In genomic region chr5:61525573-61526142, GRCh38 we compare ENCODE assay signal across 19 cellular contexts.
A peak's percentile ranks its signal among the peaks of the same experiment; 100 is the strongest.
DNase-seq lines count a peak whose midpoint lies in the region; ATAC-seq and TF ChIP-seq lines count a peak whose summit lies in the region.
"Had no signal": no experiment of that assay in that cellular context is flagged by ENCODE, and none has a peak within 500 bp of the region (broad histone marks: within the 10 kb centered on the region; RNA-seq: fewer than 3 reads in every experiment).

No MANE protein-coding gene starts in this region.

- peaks cover 14% of the 10 kb centered on the region for H3K79me1 ChIP-seq in mesenchymal stem cell (replicated peaks; ENCODE audit: low read length, poor library complexity, severe bottlenecking)

- peaks cover 2% of the 10 kb centered on the region for H3K4me1 ChIP-seq in mesenchymal stem cell (ENCODE audit: control insufficient read depth, insufficient read depth, low read depth, low read length)

- 96% methylated on average over 11 of the region's 11 CpGs for WGBS in mesenchymal stem cell

- H3K27ac Mint-ChIP-seq in stimulated activated naive CD8-positive, alpha-beta T cell treated with anti-CD3 and anti-CD28 coated beads, Interleukin-15, amount 100 ng/mL, for 72 hours = no peak overlapping the region
- H3K27ac Mint-ChIP-seq in activated CD8-positive, alpha-beta memory T cell treated with anti-CD3 and anti-CD28 coated beads, Interleukin-2, amount 10 ng/mL, durations not matched to agents 7 days and 5 days = no peak overlapping the region

- H2BK120ac ChIP-seq in mesenchymal stem cell (ENCODE audit: low read depth, low read length) = no peak overlapping the region

- no peak overlapping the region for H3K14ac ChIP-seq in mesenchymal stem cell (ENCODE audit: low read length in 2 of 2)

- no peak overlapping the region for H2AK5ac ChIP-seq in mesenchymal stem cell (ENCODE audit: low read length, severe bottlenecking)

- TF ChIP-seq CTCF in cardiac fibroblast (IDR thresholded peaks at IDR 0.05; ENCODE audit: low read depth, low read length) = no peak

- no peak overlapping the region for H2BK12ac ChIP-seq in mesenchymal stem cell (ENCODE audit: low read length in 2 of 2)

- no peak overlapping the region for H3K4me2 ChIP-seq in mesenchymal stem cell (ENCODE audit: low read length, poor library complexity, severe bottlenecking)

- no peak overlapping the region for H3K9ac ChIP-seq in mesenchymal stem cell (ENCODE audit: low read length)

- no peak overlapping the region for H4K8ac ChIP-seq in mesenchymal stem cell (ENCODE audit: low read length)

- H3K23ac ChIP-seq in mesenchymal stem cell (ENCODE audit: low read length in 2 of 2) = peak overlapping the region in 1 of 2 experiments; percentile 73

- no peaks in the 10 kb centered on the region for H3K27me3 Mint-ChIP-seq in stimulated activated naive CD8-positive, alpha-beta T cell treated with anti-CD3 and anti-CD28 coated beads, Interleukin-15, amount 100 ng/mL, for 72 hours
- no peaks in the 10 kb centered on the region for H3K27me3 Mint-ChIP-seq in activated CD8-positive, alpha-beta memory T cell treated with anti-CD3 and anti-CD28 coated beads, Interleukin-2, amount 10 ng/mL, durations not matched to agents 7 days and 5 days

- ATAC-seq in stimulated activated naive CD8-positive, alpha-beta T cell treated with anti-CD3 and anti-CD28 coated beads, Interleukin-15, Interleukin-2, amounts not matched to agents 100 U/mL and 50 U/mL, for 24 hours = peak; percentile 23
- ATAC-seq in stimulated activated naive CD8-positive, alpha-beta T cell treated with anti-CD3 and anti-CD28 coated beads, Interleukin-15, amount 100 ng/mL, for 72 hours = no peak
- no peak for ATAC-seq in activated CD8-positive, alpha-beta memory T cell treated with anti-CD3 and anti-CD28 coated beads, Interleukin-2, amount 10 ng/mL, durations not matched to agents 7 days and 5 days
- ATAC-seq: Panc1 had no signal

- H3K36me3 Mint-ChIP-seq in activated CD8-positive, alpha-beta memory T cell treated with anti-CD3 and anti-CD28 coated beads, Interleukin-2, amount 10 ng/mL, durations not matched to agents 7 days and 5 days = peaks cover 17% of the 10 kb centered on the region

- no peaks in the 10 kb centered on the region for H3K4me1 Mint-ChIP-seq in stimulated activated naive CD8-positive, alpha-beta T cell treated with anti-CD3 and anti-CD28 coated beads, Interleukin-15, amount 100 ng/mL, for 72 hours
- H3K4me1 Mint-ChIP-seq in activated CD8-positive, alpha-beta memory T cell treated with anti-CD3 and anti-CD28 coated beads, Interleukin-2, amount 10 ng/mL, durations not matched to agents 7 days and 5 days = no peaks in the 10 kb centered on the region
- H3K4me1 Mint-ChIP-seq: CD14-positive monocyte had no signal

- no peak overlapping the region for H4K91ac ChIP-seq in mesenchymal stem cell (ENCODE audit: low read length)

- no peaks in the 10 kb centered on the region for H3K9me3 ChIP-seq in mesenchymal stem cell (ENCODE audit: control insufficient read depth, low read length)
- H3K9me3 ChIP-seq: thyroid gland had no signal

- peaks cover 9 to 90% of the 10 kb centered on the region in 2 experiments for H3K36me3 ChIP-seq in mesenchymal stem cell (ENCODE audit: control insufficient read depth in 1 of 2, insufficient read depth in 2 of 2, low read depth in 1 of 2, low read length in 2 of 2)

- H3K4me3 ChIP-seq in cardiac fibroblast (replicated peaks in 1 of 2; ENCODE audit: low read depth in 2 of 2, low read length in 2 of 2) (no peak overlapping the region), mesenchymal stem cell (ENCODE audit: insufficient read depth in 1 of 2, low read depth in 1 of 2, low read length in 2 of 2) (no peak overlapping the region)
- H3K4me3 ChIP-seq: thyroid gland had no signal

- no peak overlapping the region for H2BK5ac ChIP-seq in mesenchymal stem cell (ENCODE audit: low read depth, low read length, poor library complexity, severe bottlenecking)

- no peak overlapping the region for H2AFZ ChIP-seq in mesenchymal stem cell (ENCODE audit: low read depth, low read length)

- H2BK15ac ChIP-seq in mesenchymal stem cell (ENCODE audit: low read depth, poor library complexity, severe bottlenecking) = no peak overlapping the region

- H3K4me3 Mint-ChIP-seq in stimulated activated naive CD8-positive, alpha-beta T cell treated with anti-CD3 and anti-CD28 coated beads, Interleukin-15, amount 100 ng/mL, for 72 hours = no peak overlapping the region
- H3K4me3 Mint-ChIP-seq in activated CD8-positive, alpha-beta memory T cell treated with anti-CD3 and anti-CD28 coated beads, Interleukin-2, amount 10 ng/mL, durations not matched to agents 7 days and 5 days = no peak overlapping the region
- H3K4me3 Mint-ChIP-seq: CD14-positive monocyte had no signal

- DNase-seq in stimulated activated naive CD8-positive, alpha-beta T cell treated with anti-CD3 and anti-CD28 coated beads, Interleukin-15, Interleukin-2, amounts not matched to agents 100 U/mL and 50 U/mL, for 24 hours = no peak
- DNase-seq in stimulated activated naive CD8-positive, alpha-beta T cell treated with anti-CD3 and anti-CD28 coated beads, Interleukin-15, amount 100 ng/mL, for 72 hours = no peak
- DNase-seq in cardiac fibroblast (ENCODE audit: low read depth in 2 of 2) (peak; percentile 8 to 23), mesenchymal stem cell (peak; percentile 51), Kasumi-1 (lab: John Stamatoyannopoulos, UW) (no peak), SIG-M5 treated with dmso at 0.1 percent for 504 hours (lab: John Stamatoyannopoulos, UW; ENCODE audit: unreplicated experiment) (no peak)
- DNase-seq in activated CD8-positive, alpha-beta memory T cell treated with anti-CD3 and anti-CD28 coated beads, Interleukin-2, amount 10 ng/mL, durations not matched to agents 7 days and 5 days = no peak
- DNase-seq in stimulated activated CD4-positive, alpha-beta T cell treated with anti-CD3 and anti-CD28 coated beads, Interleukin-4, amount 100 ng/mL, for 1 hour = no peak
- DNase-seq: activated gamma-delta T cell, dermis blood vessel endothelial cell, DND-41, MM.1S, NCI-H2081, NCI-H526, SW 1271, WERI-Rb-1 had no signal

- no peak overlapping the region for H3K18ac ChIP-seq in mesenchymal stem cell (ENCODE audit: low read depth in 1 of 2, low read length in 2 of 2)

- no peaks in the 10 kb centered on the region for H3K27me3 ChIP-seq in mesenchymal stem cell (ENCODE audit: control insufficient read depth in 1 of 2, insufficient read depth in 1 of 2, low read length in 2 of 2)
- H3K27me3 ChIP-seq: thyroid gland had no signal

- no peak overlapping the region for H3K4ac ChIP-seq in mesenchymal stem cell (ENCODE audit: low read depth in 1 of 2, low read length in 2 of 2)

- H3K27ac ChIP-seq in mesenchymal stem cell (ENCODE audit: low read length, poor library complexity, severe bottlenecking) = no peak overlapping the region
- H3K27ac ChIP-seq: thyroid gland, WERI-Rb-1 had no signal

- H3K9me3 Mint-ChIP-seq in stimulated activated naive CD8-positive, alpha-beta T cell treated with anti-CD3 and anti-CD28 coated beads, Interleukin-15, amount 100 ng/mL, for 72 hours = no peaks in the 10 kb centered on the region
- no peaks in the 10 kb centered on the region for H3K9me3 Mint-ChIP-seq in activated CD8-positive, alpha-beta memory T cell treated with anti-CD3 and anti-CD28 coated beads, Interleukin-2, amount 10 ng/mL, durations not matched to agents 7 days and 5 days (ENCODE audit: low read depth)
- H3K9me3 Mint-ChIP-seq: CD14-positive monocyte had no signal

- CTCF ChIA-PET in activated CD8-positive, alpha-beta memory T cell treated with anti-CD3 and anti-CD28 coated beads, Interleukin-2, amount 10 ng/mL, durations not matched to agents 7 days and 5 days (lab: Charles Lee) = no interaction called here

Comparison
In these comparisons a context has a peak if more than half of its experiments do, and no peak if none do; other contexts are left out.
1. DNase-seq: peak in cardiac fibroblast (2 of 2) and mesenchymal stem cell (single experiment); none in stimulated activated naive CD8-positive, alpha-beta T cell treated with anti-CD3 and anti-CD28 coated beads, Interleukin-15, Interleukin-2, amounts not matched to agents 100 U/mL and 50 U/mL, for 24 hours (single experiment), stimulated activated naive CD8-positive, alpha-beta T cell treated with anti-CD3 and anti-CD28 coated beads, Interleukin-15, amount 100 ng/mL, for 72 hours (0 of 2), activated CD8-positive, alpha-beta memory T cell treated with anti-CD3 and anti-CD28 coated beads, Interleukin-2, amount 10 ng/mL, durations not matched to agents 7 days and 5 days (single experiment), Kasumi-1 (0 of 2), stimulated activated CD4-positive, alpha-beta T cell treated with anti-CD3 and anti-CD28 coated beads, Interleukin-4, amount 100 ng/mL, for 1 hour (single experiment) and SIG-M5 treated with dmso at 0.1 percent for 504 hours (single experiment).